Comparison of ENCODE assay signal across 8 cellular contexts in genomic region chrX:51395807-51396728, GRCh38.
A peak's percentile ranks its signal among the peaks of the same experiment; 100 is the strongest.
DNase-seq lines count a peak whose midpoint lies in the region; ATAC-seq and TF ChIP-seq lines count a peak whose summit lies in the region.

No MANE protein-coding gene starts in this region.

- H3K27ac Mint-ChIP-seq in natural killer cell: peak overlapping the region in 1 of 2 donors; percentile 65
- H3K27ac Mint-ChIP-seq in stimulated activated naive CD8-positive, alpha-beta T cell treated with anti-CD3 and anti-CD28 coated beads, Interleukin-15, amount 100 ng/mL, for 72 hours: peak overlapping the region; percentile 63 to 95

- ATAC-seq in HG02852 (IDR thresholded peaks at IDR 0.05; ENCODE audit: unreplicated experiment): peak; percentile 52
- peak; percentile 64 to 82 (median 76) for ATAC-seq in natural killer cell
- peak; percentile 89 for ATAC-seq in stimulated activated naive CD8-positive, alpha-beta T cell treated with anti-CD3 and anti-CD28 coated beads, Interleukin-15, amount 100 ng/mL, for 72 hours

- no peaks in the 10 kb centered on the region for H3K36me3 ChIP-seq in ectodermal cell (ENCODE audit: control insufficient read depth, insufficient read depth, low read length)

- no peaks in the 10 kb centered on the region for H3K36me3 Mint-ChIP-seq in natural killer cell

- peaks cover 0 to 2% of the 10 kb centered on the region in 2 donors for H3K27me3 Mint-ChIP-seq in natural killer cell (ENCODE audit: low read depth in 2 of 2)
- H3K27me3 Mint-ChIP-seq in stimulated activated naive CD8-positive, alpha-beta T cell treated with anti-CD3 and anti-CD28 coated beads, Interleukin-15, amount 100 ng/mL, for 72 hours: no peaks in the 10 kb centered on the region

- no peaks in the 10 kb centered on the region for H3K9me3 ChIP-seq in ectodermal cell (ENCODE audit: control insufficient read depth, low read length)

- no peak overlapping the region for H3K27ac ChIP-seq in ectodermal cell (ENCODE audit: insufficient read depth, low read depth, low read length, poor library complexity, severe bottlenecking)

- peak; percentile 14 to 30 for DNase-seq in activated CD4-positive, alpha-beta T cell treated with anti-CD3 and anti-CD28 coated beads, Interleukin-2, amount 50 U/mL, for 24 hours (ENCODE audit: low read depth in 1 of 2, low spot score in 1 of 2)
- DNase-seq in natural killer cell (peak; percentile 20), COLO829 (ENCODE audit: low spot score) (no peak), midbrain (lab: John Stamatoyannopoulos, UW) (no peak), Kasumi-1 (lab: John Stamatoyannopoulos, UW) (no peak)
- peak; percentile 53 to 73 for DNase-seq in stimulated activated naive CD8-positive, alpha-beta T cell treated with anti-CD3 and anti-CD28 coated beads, Interleukin-15, amount 100 ng/mL, for 72 hours

- peak overlapping the region; percentile 80 for H3K4me3 Mint-ChIP-seq in natural killer cell
- peak overlapping the region; percentile 80 to 88 for H3K4me3 Mint-ChIP-seq in stimulated activated naive CD8-positive, alpha-beta T cell treated with anti-CD3 and anti-CD28 coated beads, Interleukin-15, amount 100 ng/mL, for 72 hours

- intact Hi-C loops in natural killer cell (cut with micrococcal nuclease): no loop called here

- H3K27me3 ChIP-seq in ectodermal cell (ENCODE audit: control insufficient read depth, insufficient read depth, low read length, poor library complexity, severe bottlenecking): no peaks in the 10 kb centered on the region

- 37 to 40% methylated on average over 49 to 50 of the region's 50 CpGs for WGBS in ectodermal cell, 2 experiments

- H3K9me3 Mint-ChIP-seq in natural killer cell: no peaks in the 10 kb centered on the region
- peaks cover 0 to 19% of the 10 kb centered on the region in 2 donors for H3K9me3 Mint-ChIP-seq in stimulated activated naive CD8-positive, alpha-beta T cell treated with anti-CD3 and anti-CD28 coated beads, Interleukin-15, amount 100 ng/mL, for 72 hours

- peaks cover 0 to 5% of the 10 kb centered on the region in 2 donors for H3K4me1 Mint-ChIP-seq in natural killer cell
- peaks cover 28% of the 10 kb centered on the region for H3K4me1 Mint-ChIP-seq in stimulated activated naive CD8-positive, alpha-beta T cell treated with anti-CD3 and anti-CD28 coated beads, Interleukin-15, amount 100 ng/mL, for 72 hours

- peak overlapping the region; percentile 37 for H3K4me3 ChIP-seq in ectodermal cell (ENCODE audit: insufficient read depth, low read depth, low read length)

- no peaks in the 10 kb centered on the region for H3K4me1 ChIP-seq in ectodermal cell (ENCODE audit: control insufficient read depth, insufficient read depth, low read length)

- TF ChIP-seq CTCF in natural killer cell (IDR thresholded peaks at IDR 0.05): no peak

Comparison
In these comparisons a context has a peak if more than half of its experiments do, and no peak if none do; other contexts are left out.
1. DNase-seq: peak in activated CD4-positive, alpha-beta T cell treated with anti-CD3 and anti-CD28 coated beads, Interleukin-2, amount 50 U/mL, for 24 hours (2 of 2), natural killer cell (single experiment) and stimulated activated naive CD8-positive, alpha-beta T cell treated with anti-CD3 and anti-CD28 coated beads, Interleukin-15, amount 100 ng/mL, for 72 hours (2 of 2); none in COLO829 (single experiment), midbrain (single experiment) and Kasumi-1 (0 of 2).
2. Peak in every context shown above with its lines, with median percentiles within 50 percentile points of each other: ATAC-seq.